15 cellular contexts compared by ENCODE assay signal in genomic region chr1:114318951-114319350, GRCh38.
DNase-seq lines count a peak whose midpoint lies in the region; ATAC-seq and TF ChIP-seq lines count a peak whose summit lies in the region.
"Had no signal": no experiment of that assay in that cellular context is flagged by ENCODE, and none has a peak within 500 bp of the region (broad histone marks: within the 10 kb centered on the region; RNA-seq: fewer than 3 reads in every experiment).

No MANE protein-coding gene starts in this region.

- no peak overlapping the region for H3K27ac ChIP-seq in ACC112 (ENCODE audit: low read depth, low read length)
- H3K27ac ChIP-seq in SJSA1: 0 out of 2 replicates have a peak overlapping the region, but pooled peaks have one; percentile 14
- H3K27ac ChIP-seq in fibroblast of lung (ENCODE audit: insufficient read depth, low read length): no peak overlapping the region

- H3K4me3 ChIP-seq in ACC112 (ENCODE audit: low read depth, low read length): 0 out of 2 replicates have a peak overlapping the region, but pooled peaks have one; percentile 5
- H3K4me3 ChIP-seq in SJSA1: no peak overlapping the region
- no peak overlapping the region for H3K4me3 ChIP-seq in fibroblast of lung (replicated peaks in 1 of 4; ENCODE audit: control extremely low read depth in 1 of 4, insufficient read depth in 1 of 4, low read depth in 3 of 4, low read length in 4 of 4)
- H3K4me3 ChIP-seq: GM12878 had no signal

- no peak for DNase-seq in SJSA1 (ENCODE audit: low read depth in 1 of 2, low spot score in 2 of 2)
- DNase-seq in fibroblast of lung (ENCODE audit: low read depth in 2 of 2): peak in 1 of 2 donors; percentile 30
- no peak for DNase-seq in osteocyte (ENCODE audit: extremely low spot score, unreplicated experiment)
- DNase-seq in hepatic stellate cell (ENCODE audit: low spot score): no peak
- DNase-seq: C1 segment of cervical spinal cord, GDM1, KBM-7, NCI-H1048, NCI-H146, NCI-H2081, NCI-H510A treated with DMSO at 0.1 percent for 48 hours had no signal

- H3K9ac ChIP-seq in fibroblast of lung (ENCODE audit: insufficient read depth, low read length): no peak overlapping the region

- peak overlapping the region; percentile 59 for H2AFZ ChIP-seq in ACC112 (ENCODE audit: low read length, unreplicated experiment)
- no peak overlapping the region for H2AFZ ChIP-seq in fibroblast of lung (ENCODE audit: low read length)

- H3K4me1 ChIP-seq in ACC112 (ENCODE audit: control insufficient read depth, insufficient read depth, low read length, unreplicated experiment) (peaks cover 25% of the 10 kb centered on the region), SJSA1 (replicated peaks) (peaks cover 24% of the 10 kb centered on the region), fibroblast of lung (ENCODE audit: control insufficient read depth, extremely low read depth, insufficient read depth, low read length) (peaks cover 14% of the 10 kb centered on the region)

- H3K36me3 Mint-ChIP-seq in osteocyte (ENCODE audit: unreplicated experiment): no peaks in the 10 kb centered on the region

- ATAC-seq in GM19452 (IDR thresholded peaks at IDR 0.05; ENCODE audit: unreplicated experiment) (no peak), GM21381 (IDR thresholded peaks at IDR 0.05; ENCODE audit: unreplicated experiment) (no peak)
- ATAC-seq: GM12878 had no signal

- no peaks in the 10 kb centered on the region for H3K36me3 ChIP-seq in ACC112 (ENCODE audit: insufficient read depth, low read length)
- H3K36me3 ChIP-seq in SJSA1: no peaks in the 10 kb centered on the region
- no peaks in the 10 kb centered on the region for H3K36me3 ChIP-seq in fibroblast of lung (ENCODE audit: control insufficient read depth, insufficient read depth, low read length)

- H3K9me3 Mint-ChIP-seq in osteocyte (ENCODE audit: unreplicated experiment): no peaks in the 10 kb centered on the region

- no peaks in the 10 kb centered on the region for H3K79me2 ChIP-seq in ACC112 (ENCODE audit: control insufficient read depth, insufficient read depth, low read length, unreplicated experiment)
- no peaks in the 10 kb centered on the region for H3K79me2 ChIP-seq in fibroblast of lung (ENCODE audit: control insufficient read depth, insufficient read depth, low read length)

- no peaks in the 10 kb centered on the region for H3K27me3 Mint-ChIP-seq in osteocyte (ENCODE audit: unreplicated experiment)

- H3K27ac Mint-ChIP-seq in osteocyte (ENCODE audit: unreplicated experiment): peak overlapping the region; percentile 67

- peaks cover 46% of the 10 kb centered on the region for H3K4me1 Mint-ChIP-seq in osteocyte (ENCODE audit: unreplicated experiment)

- H3K4me2 ChIP-seq in fibroblast of lung (ENCODE audit: extremely low read depth, insufficient read depth, low read length): peak overlapping the region; percentile 66

- H3K4me3 Mint-ChIP-seq in osteocyte (ENCODE audit: unreplicated experiment): no peak overlapping the region

- H4K20me1 ChIP-seq in fibroblast of lung (ENCODE audit: control insufficient read depth, extremely low read depth, insufficient read depth, low read length): no peaks in the 10 kb centered on the region

- TF ChIP-seq CTCF in fibroblast of lung (conservative IDR thresholded peaks at IDR 0.05 in 1 of 2, IDR thresholded peaks at IDR 0.05 in 1 of 2; ENCODE audit: low read depth in 1 of 2, low read length in 2 of 2) (no peak), osteocyte (IDR thresholded peaks at IDR 0.05) (no peak)

- H3K9me3 ChIP-seq in SJSA1 (replicated peaks) (no peaks in the 10 kb centered on the region; the same call in 1 of the 2 replicates), fibroblast of lung (ENCODE audit: control insufficient read depth, insufficient read depth, low read depth, low read length) (no peaks in the 10 kb centered on the region)

- H3K27me3 ChIP-seq in ACC112 (ENCODE audit: insufficient read depth, low read length) (no peaks in the 10 kb centered on the region), SJSA1 (replicated peaks) (no peaks in the 10 kb centered on the region), fibroblast of lung (ENCODE audit: control insufficient read depth, insufficient read depth, low read length) (no peaks in the 10 kb centered on the region)
